8 cellular contexts compared by ENCODE assay signal in the genomic region with DNA sequence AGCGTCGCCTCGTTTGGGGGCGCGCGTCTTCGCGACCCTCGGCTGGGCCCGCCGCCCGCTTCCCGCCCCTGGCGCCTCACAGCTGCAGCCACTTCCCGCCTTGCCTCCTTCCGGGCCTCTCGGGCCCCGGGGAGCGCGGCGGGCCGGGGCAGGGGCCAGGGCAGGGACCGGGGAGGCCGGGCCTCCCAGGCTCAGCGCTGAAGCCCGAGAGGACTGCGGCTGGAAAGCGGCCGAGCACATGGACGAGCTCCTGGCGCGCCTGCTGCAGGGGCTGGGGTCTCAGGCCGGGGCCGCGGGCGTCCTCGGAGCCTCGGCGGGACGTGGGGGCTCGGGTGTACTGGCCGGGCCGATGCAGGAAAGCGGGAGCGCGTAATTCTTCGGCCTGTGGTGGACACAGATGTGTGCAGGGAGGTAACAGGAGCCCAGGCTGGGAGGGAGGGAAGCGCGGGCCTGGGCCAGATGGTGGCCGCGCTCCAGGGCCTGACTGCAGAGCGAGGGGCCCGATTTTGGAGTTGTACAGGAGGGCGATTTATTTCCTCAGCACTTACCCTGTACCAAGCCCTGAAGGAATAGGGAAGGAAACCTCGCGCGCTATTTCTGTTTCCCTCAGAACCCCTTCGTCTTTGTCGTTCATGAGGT. TPM values are rescaled to one million over a fixed set of nuclear protein-coding genes. Genes with fewer than 3 reads are reported as not detected.
A peak's percentile ranks its signal among the peaks of the same experiment; 100 is the strongest.
DNase-seq lines count a peak whose midpoint lies in the region; ATAC-seq and TF ChIP-seq lines count a peak whose summit lies in the region.
"Not testable (repeated sequence)": the region's sequence is repeated elsewhere in the genome, so short reads cannot be mapped to it uniquely, and the experiment has no call there.

No MANE protein-coding gene starts in this region.

- not testable (repeated sequence) for H3K79me2 ChIP-seq in OCI-LY7 (ENCODE audit: insufficient read depth, low read depth, low read length); mammary epithelial cell (ENCODE audit: insufficient read depth, low read length)

- H3K9me3 ChIP-seq in A673 (ENCODE audit: low read depth, low read length, poor library complexity, severe bottlenecking); OCI-LY7 (ENCODE audit: low read length); mammary epithelial cell (replicated peaks; ENCODE audit: insufficient read depth, low read length); right cardiac atrium (ENCODE audit: control insufficient read depth, low read length); prostate gland: not testable (repeated sequence)

- not testable (repeated sequence) for H3K27ac ChIP-seq in A673 (ENCODE audit: low read depth, low read length, poor library complexity, severe bottlenecking); mammary epithelial cell (ENCODE audit: insufficient read depth, low read depth, low read length); right cardiac atrium (ENCODE audit: low read length); prostate gland
- H3K27ac ChIP-seq in OCI-LY7 (ENCODE audit: low read depth, low read length, poor library complexity, severe bottlenecking): peak overlapping the region; percentile 25

- not testable (repeated sequence) for H3K4me2 ChIP-seq in OCI-LY7 (ENCODE audit: low read length)
- H3K4me2 ChIP-seq in mammary epithelial cell (ENCODE audit: insufficient read depth, low read depth, low read length): peak overlapping the region; percentile 23

- H3K4me3 ChIP-seq in A673 (ENCODE audit: low read depth, low read length, poor library complexity, severe bottlenecking) (peak overlapping the region; percentile 35), OCI-LY7 (ENCODE audit: low read depth, low read length, poor library complexity, severe bottlenecking) (peak overlapping the region; percentile 62), mammary epithelial cell (replicated peaks in 1 of 3; ENCODE audit: insufficient read depth in 1 of 3, low read depth in 2 of 3, low read length in 3 of 3) (peak overlapping the region in 2 of 3 experiments; percentile 47 to 51), right cardiac atrium (ENCODE audit: low read length) (peak overlapping the region; percentile 81), prostate gland (peak overlapping the region; percentile 43 to 47)

- no CpG with 5 or more reads among the region's 59 CpGs for WGBS in mammary epithelial cell (ENCODE audit: low coverage, missing lambda C conversion rate)
- WGBS in right cardiac atrium: 0% methylated on average over 6 of the region's 59 CpGs
- no CpG with 5 or more reads among the region's 59 CpGs for WGBS in prostate gland

- H3K36me3 ChIP-seq in A673 (ENCODE audit: insufficient read depth, low read length, poor library complexity, severe bottlenecking); OCI-LY7 (ENCODE audit: insufficient read depth, low read length); mammary epithelial cell (ENCODE audit: insufficient read depth, low read length); prostate gland: not testable (repeated sequence)

- dilution Hi-C loops in mammary epithelial cell (cut with HindIII; ENCODE audit: low sequenced_read_pairs): not testable (repeated sequence)

- not testable (repeated sequence) for TF ChIP-seq POLR2A in prostate gland (IDR thresholded peaks at IDR 0.05)

- not testable (repeated sequence) for H3K9me2 ChIP-seq in OCI-LY7 (ENCODE audit: insufficient read depth, low read length)

- POLR2A ChIA-PET in A673 (lab: Charles Lee; ENCODE audit: low non-redundant PET); OCI-LY7 (lab: Charles Lee): not testable (repeated sequence)

- not testable (repeated sequence) for BruUV-seq in A673 (replicated peaks; lab: Mats Ljungman, UMichigan); OCI-LY7 (replicated peaks; lab: Mats Ljungman, UMichigan); mammary epithelial cell (replicated peaks; lab: Mats Ljungman, UMichigan)

- not testable (repeated sequence) for H2AFZ ChIP-seq in OCI-LY7 (ENCODE audit: low read length)
- H2AFZ ChIP-seq in mammary epithelial cell (ENCODE audit: low read depth, low read length): peak overlapping the region; percentile 59

- intact Hi-C loops in A673 (cut with micrococcal nuclease; ENCODE audit: unreplicated experiment); mammary epithelial cell (cut with micrococcal nuclease); right cardiac atrium (cut with DNase I); prostate gland (cut with DNase I): not testable (repeated sequence)
- intact Hi-C loops in OCI-LY7 (cut with micrococcal nuclease; ENCODE audit: unreplicated experiment): loop anchor here (10.0 kb wide), 1 partner anchor 146 kb away; a partner anchor contains a TSS

- CTCF ChIA-PET in A673 (lab: Charles Lee); OCI-LY7 (lab: Charles Lee; ENCODE audit: unreplicated experiment); mammary epithelial cell (lab: Charles Lee; ENCODE audit: low non-redundant PET): not testable (repeated sequence)

- in situ Hi-C loops in mammary epithelial cell (cut with MboI; ENCODE audit: low sequenced_read_pairs in 2 of 2): not testable (repeated sequence)

- H3K27me3 ChIP-seq in A673 (replicated peaks; ENCODE audit: insufficient read depth, low read depth, low read length, poor library complexity); mammary epithelial cell (ENCODE audit: insufficient read depth, low read length); right cardiac atrium (ENCODE audit: control insufficient read depth, insufficient read depth); prostate gland (replicated peaks; ENCODE audit: insufficient read depth): not testable (repeated sequence)

- not testable (repeated sequence) for DNase-seq in A673 (ENCODE audit: low spot score); OCI-LY7 (ENCODE audit: low spot score); mammary epithelial cell; right cardiac atrium; prostate gland (ENCODE audit: low spot score)

- not testable (repeated sequence) for TF ChIP-seq CTCF in A673 (conservative IDR thresholded peaks at IDR 0.05; ENCODE audit: low read depth, low read length); OCI-LY7 (conservative IDR thresholded peaks at IDR 0.05; ENCODE audit: low read length); mammary epithelial cell (conservative IDR thresholded peaks at IDR 0.05 in 1 of 2, IDR thresholded peaks at IDR 0.05 in 1 of 2; ENCODE audit: extremely low read depth in 1 of 2, insufficient read depth in 1 of 2, low read depth in 1 of 2, low read length in 2 of 2); prostate gland (IDR thresholded peaks at IDR 0.05)

- H3K4me1 ChIP-seq in A673 (ENCODE audit: insufficient read depth, low read length, poor library complexity, severe bottlenecking); mammary epithelial cell (ENCODE audit: insufficient read depth, low read length); right cardiac atrium (ENCODE audit: control insufficient read depth, insufficient read depth, low read length); prostate gland (replicated peaks): not testable (repeated sequence)
- peaks cover 10% of the 10 kb centered on the region for H3K4me1 ChIP-seq in OCI-LY7 (ENCODE audit: insufficient read depth, low read length, poor library complexity, severe bottlenecking)

- H4K20me1 ChIP-seq in OCI-LY7 (ENCODE audit: insufficient read depth, low read length); mammary epithelial cell (ENCODE audit: insufficient read depth, low read length): not testable (repeated sequence)

- not testable (repeated sequence) for H3K9ac ChIP-seq in mammary epithelial cell (ENCODE audit: insufficient read depth, low read length)

- ATAC-seq in GM18907 (IDR thresholded peaks at IDR 0.05; ENCODE audit: unreplicated experiment) (peak; percentile 24), GM21786 (IDR thresholded peaks at IDR 0.05; ENCODE audit: unreplicated experiment) (peak; percentile 29), HG03103 (IDR thresholded peaks at IDR 0.05; ENCODE audit: low read depth, unreplicated experiment) (peak; percentile 26), right cardiac atrium (peak; percentile 76 to 82)

RNA-seq across cellular contexts. Expression of a gene that starts 0.5 kb away (rescaled TPM):
- 26.6 and 31.1 TPM in 2 replicates for total RNA-seq in A673 (2021)
- total RNA-seq in OCI-LY7 (2014; rRNA removed; shearing (Covaris generic)): 22.0 and 33.6 TPM in 2 replicates
- total RNA-seq in OCI-LY7 (2022): 57.5 and 62.8 TPM in 2 replicates
- 10 to 100 TPM in 1 of 2 donors, 1 to 10 TPM in 1; 5.7 to 18.3 TPM for total RNA-seq in mammary epithelial cell
- 13.3 TPM for polyA plus RNA-seq in mammary epithelial cell
- polyA minus RNA-seq in mammary epithelial cell: 29.9 TPM
- total RNA-seq in right cardiac atrium: 1 to 10 TPM; 8.1 to 9.7 (median 9.0) TPM
- polyA plus RNA-seq in right cardiac atrium: 4.0 TPM
- total RNA-seq in prostate gland: 10 to 100 TPM; 15.9 to 57.9 TPM

Comparison
In these comparisons a context has a peak if more than half of its experiments do, and no peak if none do; other contexts are left out.
1. ATAC-seq: peak in every context shown above with its lines; median percentile 79 in right cardiac atrium; 29 in GM21786; 26 in HG03103; 24 in GM18907.